14 cellular contexts compared by ENCODE assay signal in genomic region chr2:72991980-72992733, GRCh38.
DNase-seq lines count a peak whose midpoint lies in the region; FAIRE-seq and TF ChIP-seq lines count a peak whose summit lies in the region.
"Had no signal": no experiment of that assay in that cellular context is flagged by ENCODE, and none has a peak within 500 bp of the region (broad histone marks: within the 10 kb centered on the region; RNA-seq: fewer than 3 reads in every experiment).

No MANE protein-coding gene starts in this region.

- no peak overlapping the region for H3K4me3 Mint-ChIP-seq in progenitor cell of endocrine pancreas (ENCODE audit: low read depth)
- H3K4me3 Mint-ChIP-seq: CD4-positive, alpha-beta T cell had no signal

- H3K4me1 ChIP-seq in BLaER1: peaks cover 59% of the 10 kb centered on the region
- peaks cover 3% of the 10 kb centered on the region for H3K4me1 ChIP-seq in iPS-15b (ENCODE audit: control insufficient read depth, insufficient read depth, low read length)

- 0 out of 2 replicates have a peak, but pooled peaks have one; percentile 4 for TF ChIP-seq POLR2A in H54 (IDR thresholded peaks at IDR 0.05; ENCODE audit: low read depth, low read length)

- TF ChIP-seq CTCF in progenitor cell of endocrine pancreas (IDR thresholded peaks at IDR 0.05; ENCODE audit: unreplicated experiment): no peak

- peak overlapping the region; percentile 45 for H3K4me2 ChIP-seq in BLaER1

- no peaks in the 10 kb centered on the region for H4K20me1 ChIP-seq in BLaER1

- intact Hi-C loops in posterior vena cava (cut with DNase I): loop anchor here (5.0 kb wide), 1 partner anchor 170 kb away; no protein-coding TSS in a partner anchor

- peaks cover 4% of the 10 kb centered on the region for H3K36me3 Mint-ChIP-seq in progenitor cell of endocrine pancreas (ENCODE audit: insufficient read depth)

- no peak overlapping the region for H3K27ac Mint-ChIP-seq in progenitor cell of endocrine pancreas
- H3K27ac Mint-ChIP-seq: CD4-positive, alpha-beta T cell had no signal

- H3K27me3 Mint-ChIP-seq in progenitor cell of endocrine pancreas: no peaks in the 10 kb centered on the region
- H3K27me3 Mint-ChIP-seq: CD4-positive, alpha-beta T cell had no signal

- H3K9ac ChIP-seq in BLaER1 (no peak overlapping the region), iPS-15b (ENCODE audit: low read depth, low read length) (peak overlapping the region; percentile 24)

- peaks cover 12% of the 10 kb centered on the region for H3K4me1 Mint-ChIP-seq in progenitor cell of endocrine pancreas (ENCODE audit: low read depth)

- H3K27me3 ChIP-seq in BLaER1 (no peaks in the 10 kb centered on the region), iPS-15b (ENCODE audit: control insufficient read depth, insufficient read depth, low read length) (peaks cover 23% of the 10 kb centered on the region)

- no peaks in the 10 kb centered on the region for H3K9me3 Mint-ChIP-seq in progenitor cell of endocrine pancreas (ENCODE audit: low read depth)
- H3K9me3 Mint-ChIP-seq: CD4-positive, alpha-beta T cell had no signal

- no peak for FAIRE-seq in H54 (lab: Jason Lieb, UNC)
- FAIRE-seq: G401.6 had no signal

- no peak overlapping the region for H3K4me3 ChIP-seq in BLaER1
- no peak overlapping the region for H3K4me3 ChIP-seq in iPS-15b (ENCODE audit: low read depth, low read length)

- DNase-seq in H54 (ENCODE audit: insufficient read length, low spot score): no peak
- DNase-seq in posterior vena cava (ENCODE audit: low spot score): peak; percentile 46
- no peak for DNase-seq in effector CD8-positive, alpha-beta T cell (lab: John Stamatoyannopoulos, UW)
- DNase-seq in progenitor cell of endocrine pancreas (ENCODE audit: low spot score, unreplicated experiment): no peak
- DNase-seq in NAMALWA (ENCODE audit: low spot score): no peak
- DNase-seq in activated naive CD4-positive, alpha-beta T cell (lab: John Stamatoyannopoulos, UW): no peak
- DNase-seq: KG1; NK-92 treated with Interleukin-12 subunit alpha and Interleukin-12 subunit beta, amount 100 ng/mL, for 24 hours had no signal

- H3K36me3 ChIP-seq in BLaER1: no peaks in the 10 kb centered on the region
- no peaks in the 10 kb centered on the region for H3K36me3 ChIP-seq in iPS-15b (ENCODE audit: control insufficient read depth, insufficient read depth, low read length)

- H3K27ac ChIP-seq in BLaER1: 0 out of 2 replicates have a peak overlapping the region, but pooled peaks have one; percentile 5
- H3K27ac ChIP-seq: HL-60, RWPE1 had no signal

- H3K9me3 ChIP-seq in BLaER1 (no peaks in the 10 kb centered on the region), iPS-15b (ENCODE audit: control insufficient read depth, insufficient read depth, low read length) (no peaks in the 10 kb centered on the region)
